Comparison of ENCODE assay signal across 19 cellular contexts in the genomic region with DNA sequence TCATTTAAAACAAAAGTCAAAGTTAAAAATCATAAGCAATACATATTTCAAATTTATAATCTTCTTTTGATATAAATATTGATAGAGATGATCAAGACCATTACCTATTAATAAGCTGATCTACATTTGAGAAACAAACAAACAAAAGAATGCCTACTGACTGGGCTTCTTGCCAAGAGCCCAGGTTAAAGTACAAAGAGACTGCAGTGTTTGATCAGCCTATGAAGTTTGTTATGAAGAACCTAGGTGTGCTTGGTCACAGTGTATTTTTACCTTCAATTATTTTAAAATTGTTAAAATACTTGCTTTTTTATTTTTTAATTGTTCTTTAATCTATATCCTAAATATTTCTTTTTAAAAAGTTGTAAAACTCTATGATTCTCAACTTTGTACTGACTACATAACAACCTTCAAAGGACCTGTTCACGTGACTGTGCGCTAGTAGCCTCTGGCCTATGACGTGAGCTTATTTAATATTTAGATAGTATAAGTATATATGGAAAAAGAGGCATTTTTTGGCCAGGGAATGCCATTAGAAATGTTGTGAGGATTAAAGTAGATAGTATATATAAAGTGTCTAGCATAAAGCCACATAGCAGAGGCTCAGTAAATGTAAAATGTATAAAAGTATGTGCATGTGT. TPM values are rescaled to one million over a fixed set of nuclear protein-coding genes. Genes with fewer than 3 reads are reported as not detected.
DNase-seq lines count a peak whose midpoint lies in the region; ATAC-seq, FAIRE-seq and TF ChIP-seq lines count a peak whose summit lies in the region.
"Had no signal": no experiment of that assay in that cellular context is flagged by ENCODE, and none has a peak within 500 bp of the region (broad histone marks: within the 10 kb centered on the region; RNA-seq: fewer than 3 reads in every experiment).

No MANE protein-coding gene starts in this region.

- no peaks in the 10 kb centered on the region for H3K27me3 ChIP-seq in ovary

- no peak overlapping the region for H3K27ac ChIP-seq in ovary
- H3K27ac ChIP-seq: KMS-11 had no signal

- peak; percentile 44 for FAIRE-seq in frontal cortex (lab: Jason Lieb, UNC)
- FAIRE-seq: GM12878, GM18507 had no signal

- TF ChIP-seq POLR2A in ovary (IDR thresholded peaks at IDR 0.05): no peak

- TF ChIP-seq EP300 in Ishikawa (IDR thresholded peaks at IDR 0.05; ENCODE audit: borderline replicate concordance): no peak
- TF ChIP-seq EP300 in ovary (IDR thresholded peaks at IDR 0.05): no peak

- TF ChIP-seq CTCF in ovary (IDR thresholded peaks at IDR 0.05): no peak

- intact Hi-C loops in ovary (cut with DNase I): no loop called here

- ATAC-seq in HG03159 (IDR thresholded peaks at IDR 0.05; ENCODE audit: unreplicated experiment): no peak
- ATAC-seq: GM12878 had no signal

- no peak for TF ChIP-seq RAD21 in Ishikawa (IDR thresholded peaks at IDR 0.05; ENCODE audit: low read depth)

- no peak overlapping the region for H3K4me3 ChIP-seq in ovary
- H3K4me3 ChIP-seq: GM12878 had no signal

- DNase-seq in NCI-H1105 treated with DMSO at 0.1 percent for 48 hours (lab: John Stamatoyannopoulos, UW): peak; percentile 46
- DNase-seq in frontal cortex (ENCODE audit: low spot score in 2 of 2): no peak
- DNase-seq in mucosa of gallbladder (ENCODE audit: low spot score): peak; percentile 67
- no peak for DNase-seq in ovary
- DNase-seq in NCI-H2227 (lab: John Stamatoyannopoulos, UW; ENCODE audit: unreplicated experiment): no peak
- DNase-seq: Calu3; CD4-positive, CD25-positive, alpha-beta regulatory T cell; GDM1; GOT3; NCI-H1092; NCI-H1694; NCI-H2171; NCI-H510A; SHP77 had no signal

- no peaks in the 10 kb centered on the region for H3K9me3 ChIP-seq in ovary

- H3K36me3 ChIP-seq in ovary: no peaks in the 10 kb centered on the region

- 95 to 97% (median 96%) methylated on average over 3 of the region's 3 CpGs for WGBS in ovary, 3 donors

- no peaks in the 10 kb centered on the region for H3K4me1 ChIP-seq in ovary (ENCODE audit: insufficient read depth)

TF ChIP-seq in Ishikawa, 13 proteins besides CTCF, POLR2A, EP300 and RAD21:
- TF ChIP-seq NFIC (IDR thresholded peaks at IDR 0.05): 0 out of 2 replicates have a peak, but pooled peaks have one; percentile 8
- TF ChIP-seq, protein P1, sequence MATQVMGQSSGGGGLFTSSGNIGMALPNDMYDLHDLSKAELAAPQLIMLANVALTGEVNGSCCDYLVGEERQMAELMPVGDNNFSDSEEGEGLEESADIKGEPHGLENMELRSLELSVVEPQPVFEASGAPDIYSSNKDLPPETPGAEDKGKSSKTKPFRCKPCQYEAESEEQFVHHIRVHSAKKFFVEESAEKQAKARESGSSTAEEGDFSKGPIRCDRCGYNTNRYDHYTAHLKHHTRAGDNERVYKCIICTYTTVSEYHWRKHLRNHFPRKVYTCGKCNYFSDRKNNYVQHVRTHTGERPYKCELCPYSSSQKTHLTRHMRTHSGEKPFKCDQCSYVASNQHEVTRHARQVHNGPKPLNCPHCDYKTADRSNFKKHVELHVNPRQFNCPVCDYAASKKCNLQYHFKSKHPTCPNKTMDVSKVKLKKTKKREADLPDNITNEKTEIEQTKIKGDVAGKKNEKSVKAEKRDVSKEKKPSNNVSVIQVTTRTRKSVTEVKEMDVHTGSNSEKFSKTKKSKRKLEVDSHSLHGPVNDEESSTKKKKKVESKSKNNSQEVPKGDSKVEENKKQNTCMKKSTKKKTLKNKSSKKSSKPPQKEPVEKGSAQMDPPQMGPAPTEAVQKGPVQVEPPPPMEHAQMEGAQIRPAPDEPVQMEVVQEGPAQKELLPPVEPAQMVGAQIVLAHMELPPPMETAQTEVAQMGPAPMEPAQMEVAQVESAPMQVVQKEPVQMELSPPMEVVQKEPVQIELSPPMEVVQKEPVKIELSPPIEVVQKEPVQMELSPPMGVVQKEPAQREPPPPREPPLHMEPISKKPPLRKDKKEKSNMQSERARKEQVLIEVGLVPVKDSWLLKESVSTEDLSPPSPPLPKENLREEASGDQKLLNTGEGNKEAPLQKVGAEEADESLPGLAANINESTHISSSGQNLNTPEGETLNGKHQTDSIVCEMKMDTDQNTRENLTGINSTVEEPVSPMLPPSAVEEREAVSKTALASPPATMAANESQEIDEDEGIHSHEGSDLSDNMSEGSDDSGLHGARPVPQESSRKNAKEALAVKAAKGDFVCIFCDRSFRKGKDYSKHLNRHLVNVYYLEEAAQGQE (IDR thresholded peaks at IDR 0.05; ENCODE audit: low read depth): no peak

RNA-seq across cellular contexts. Expression of a gene that starts 11.4 kb away (rescaled TPM):
- total RNA-seq in frontal cortex: 6.5 TPM
- total RNA-seq in mucosa of gallbladder: 8.3 TPM
- 10 to 100 TPM; 15.6 to 28.7 (median 22.0) TPM for total RNA-seq in ovary
- 10 to 100 TPM; 11.5 to 14.1 TPM for polyA plus RNA-seq in ovary

Comparison
In these comparisons a context has a peak if more than half of its experiments do, and no peak if none do; other contexts are left out.
1. DNase-seq: peak in NCI-H1105 treated with DMSO at 0.1 percent for 48 hours (single experiment) and mucosa of gallbladder (single experiment); none in frontal cortex (0 of 2), ovary (0 of 5) and NCI-H2227 (single experiment).